ENCODE assay signal across 16 cellular contexts in genomic region chr1:42961560-42962091, GRCh38. TPM values are rescaled to one million over a fixed set of nuclear protein-coding genes. Genes with fewer than 3 reads are reported as not detected.
DNase-seq lines count a peak whose midpoint lies in the region; ATAC-seq and TF ChIP-seq lines count a peak whose summit lies in the region.
"Had no signal": no experiment of that assay in that cellular context is flagged by ENCODE, and none has a peak within 500 bp of the region (broad histone marks: within the 10 kb centered on the region; RNA-seq: fewer than 3 reads in every experiment).

No MANE protein-coding gene starts in this region.

- H3K36me3 ChIP-seq in OCI-LY1 (ENCODE audit: insufficient read depth, low read length) (peaks cover 13% of the 10 kb centered on the region; the same call in 1 of the 2 replicates), rectal smooth muscle tissue (ENCODE audit: control insufficient read depth, insufficient read depth, low read length) (no peaks in the 10 kb centered on the region)

- H3F3A ChIP-seq in OCI-LY1 (ENCODE audit: insufficient read depth, low read length), result peaks cover 8% of the 10 kb centered on the region; the same call in 1 of the 2 replicates

- H3K4me1 ChIP-seq in OCI-LY1 (ENCODE audit: insufficient read depth, low read length, severe bottlenecking) (peaks cover 55% of the 10 kb centered on the region), rectal smooth muscle tissue (ENCODE audit: control insufficient read depth, insufficient read depth, low read length) (peaks cover 18% of the 10 kb centered on the region)

- TF ChIP-seq CTCF in OCI-LY1 (IDR thresholded peaks at IDR 0.05; ENCODE audit: low read length), result no peak

- H3K9me3 ChIP-seq in OCI-LY1 (ENCODE audit: low read length), result no peaks in the 10 kb centered on the region

- H3K4me3 ChIP-seq in OCI-LY1 (ENCODE audit: low read depth, low read length, poor library complexity, severe bottlenecking) (peak overlapping the region; percentile 15), rectal smooth muscle tissue (ENCODE audit: low read length) (no peak overlapping the region)

- H4K20me1 ChIP-seq in OCI-LY1 (ENCODE audit: insufficient read depth, low read length), result no peaks in the 10 kb centered on the region

- no peaks in the 10 kb centered on the region for H3K27me3 ChIP-seq in OCI-LY1 (ENCODE audit: insufficient read depth, low read length)
- H3K27me3 ChIP-seq in rectal smooth muscle tissue (ENCODE audit: control insufficient read depth, insufficient read depth, low read length), result no peaks in the 10 kb centered on the region

- DNase-seq in DMS53 (lab: John Stamatoyannopoulos, UW) (peak; percentile 94), epithelial cell of prostate (ENCODE audit: low read depth, low spot score) (no peak), NCI-H2227 (lab: John Stamatoyannopoulos, UW; ENCODE audit: unreplicated experiment) (no peak)
- DNase-seq: activated CD8-positive, alpha-beta memory T cell treated with anti-CD3 and anti-CD28 coated beads for 24 hours; activated naive CD4-positive, alpha-beta T cell; cerebellar nuclear complex; NCI-H1092 treated with DMSO at 0.1 percent for 48 hours; NCI-H524; stimulated activated CD4-positive, alpha-beta T cell treated with anti-CD3 and anti-CD28 coated beads, Interleukin-4, amount 100 ng/mL, for 1 hour; stimulated activated naive CD4-positive, alpha-beta T cell; T1000 had no signal

- peak overlapping the region; percentile 87 for H3K27ac ChIP-seq in OCI-LY1 (ENCODE audit: low read depth, low read length, poor library complexity, severe bottlenecking)
- peak overlapping the region; percentile 65 for H3K27ac ChIP-seq in epithelial cell of prostate
- H3K27ac ChIP-seq in rectal smooth muscle tissue (ENCODE audit: low read depth, low read length), result peak overlapping the region; percentile 81

- ATAC-seq in GM21786 (IDR thresholded peaks at IDR 0.05; ENCODE audit: unreplicated experiment), result no peak
- no peak for ATAC-seq in GM19455 (IDR thresholded peaks at IDR 0.05; ENCODE audit: unreplicated experiment)
- no peak for ATAC-seq in esophagus mucosa

- H3K9ac ChIP-seq in OCI-LY1 (ENCODE audit: low read length) (peak overlapping the region; percentile 11; the same call in 1 of the 2 replicates), rectal smooth muscle tissue (ENCODE audit: low read length) (no peak overlapping the region)

- H3K9me2 ChIP-seq in OCI-LY1 (ENCODE audit: low read depth, low read length), result no peaks in the 10 kb centered on the region

- peaks cover 14% of the 10 kb centered on the region for H3K79me2 ChIP-seq in OCI-LY1 (ENCODE audit: insufficient read depth, low read length)

- H3K4me2 ChIP-seq in OCI-LY1 (ENCODE audit: low read length), result peak overlapping the region; percentile 74

- no peak overlapping the region for H2AFZ ChIP-seq in OCI-LY1 (ENCODE audit: low read length)

RNA-seq across cellular contexts. Expression of gene SLC2A1, which starts 3.0 kb away (rescaled TPM):
- total RNA-seq in esophagus mucosa, result 243 TPM
